ENCODE assay signal across 1 cellular context in the genomic region with DNA sequence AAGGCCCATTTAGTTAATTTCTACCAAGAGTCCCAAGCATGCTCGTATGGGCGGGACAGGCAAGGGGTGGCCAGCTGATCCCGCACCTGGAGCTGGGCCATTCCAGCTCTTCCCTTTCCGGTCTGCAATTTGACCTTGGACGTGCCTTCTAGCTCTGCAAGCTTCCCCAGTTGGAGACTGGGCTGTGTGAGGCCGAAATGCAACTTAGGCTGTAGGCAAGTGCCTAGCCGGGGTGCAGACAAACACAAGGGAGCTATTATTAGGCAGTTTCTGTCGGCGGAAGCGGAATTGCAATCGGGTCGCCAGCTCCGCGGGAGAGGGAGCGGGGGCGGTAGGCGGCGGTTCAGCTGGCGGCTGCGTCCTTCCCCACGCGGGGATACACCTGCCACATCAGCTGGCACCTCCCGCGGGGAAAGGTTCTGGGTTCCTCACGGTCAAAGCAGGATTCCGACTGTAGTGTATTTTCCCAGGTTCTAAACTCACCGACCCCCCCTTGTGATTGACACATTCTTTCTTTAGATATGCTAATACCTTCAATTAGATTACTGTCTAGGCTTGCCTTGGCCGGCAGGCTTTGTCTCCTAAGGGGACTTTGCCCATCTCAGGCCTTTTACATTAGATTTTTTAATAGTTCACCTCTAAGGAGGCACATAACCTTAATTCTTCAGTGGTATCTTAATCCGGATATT.
TF ChIP-seq lines count a peak whose summit lies in the region.

No MANE protein-coding gene starts in this region.

TF ChIP-seq in H1, 55 proteins besides CTCF, POLR2A, EP300 and RAD21 (continued from another document):
- TF ChIP-seq TBP (IDR thresholded peaks at IDR 0.05; ENCODE audit: low read depth, low read length) (peak; percentile 54; the same call in 1 of the 2 replicates), RFX5 (IDR thresholded peaks at IDR 0.05; ENCODE audit: borderline replicate concordance, low read depth, low read length) (no peak), RBBP5 (IDR thresholded peaks at IDR 0.05; ENCODE audit: borderline replicate concordance, low read depth, low read length) (no peak), TCF12 (IDR thresholded peaks at IDR 0.05; ENCODE audit: low read depth, low read length) (peak; percentile 89), CREB1 (IDR thresholded peaks at IDR 0.05) (peak; percentile 36; the same call in 1 of the 2 replicates), HDAC6 (IDR thresholded peaks at IDR 0.05; ENCODE audit: low read depth, low read length) (no peak), ZNF274 (IDR thresholded peaks at IDR 0.05; ENCODE audit: borderline replicate concordance, extremely low read depth, low read length) (no peak), SRF (IDR thresholded peaks at IDR 0.05; ENCODE audit: low read depth, low read length) (no peak), SUZ12 (IDR thresholded peaks at IDR 0.05; ENCODE audit: low read length) (peak; percentile 45; the same call in 1 of the 2 replicates), BACH1 (IDR thresholded peaks at IDR 0.05; ENCODE audit: low read length) (peak; percentile 97), FOSL1 (IDR thresholded peaks at IDR 0.05; ENCODE audit: insufficient read depth, low read depth, low read length) (no peak), PHF8 (conservative IDR thresholded peaks at IDR 0.05; ENCODE audit: low read depth, low read length) (no peak), JUN (IDR thresholded peaks at IDR 0.05; ENCODE audit: low read depth, low read length) (no peak), BRCA1 (IDR thresholded peaks at IDR 0.05; ENCODE audit: low read depth, low read length) (no peak), TEAD4 (IDR thresholded peaks at IDR 0.05; ENCODE audit: low read depth, low read length) (peak; percentile 92), KDM1A (IDR thresholded peaks at IDR 0.05; ENCODE audit: borderline replicate concordance, low read length) (peak; percentile 80; the same call in 1 of the 2 replicates), CBX5 (IDR thresholded peaks at IDR 0.05; ENCODE audit: low read depth, low read length) (no peak), YY1 (IDR thresholded peaks at IDR 0.05; ENCODE audit: low read depth, low read length) (no peak), ASH2L (IDR thresholded peaks at IDR 0.05; ENCODE audit: low read length) (peak; percentile 84), BCL11A (IDR thresholded peaks at IDR 0.05; ENCODE audit: low read depth in 2 of 2, low read length in 2 of 2) (peak in 1 of 2 experiments; percentile 79), SP1 (IDR thresholded peaks at IDR 0.05; ENCODE audit: low read depth, low read length) (peak; percentile 69; the same call in 1 of the 2 replicates), EGR1 (IDR thresholded peaks at IDR 0.05; ENCODE audit: borderline replicate concordance, low read depth, low read length) (peak; percentile 99), POU5F1 (IDR thresholded peaks at IDR 0.05; ENCODE audit: low read depth, low read length) (peak; percentile 87; the same call in 1 of the 2 replicates), GABPA (IDR thresholded peaks at IDR 0.05; ENCODE audit: borderline replicate concordance, insufficient read depth, low read length) (0 out of 2 replicates have a peak, but pooled peaks have one; percentile 4), SP2 (IDR thresholded peaks at IDR 0.05; ENCODE audit: low read length) (no peak), NRF1 (IDR thresholded peaks at IDR 0.05; ENCODE audit: low read depth, low read length) (no peak), TAF7 (optimal IDR thresholded peaks at IDR 0.05; ENCODE audit: borderline replicate concordance, low read depth, low read length) (no peak), JUND (IDR thresholded peaks at IDR 0.05; ENCODE audit: low read length) (no peak), GTF2F1 (IDR thresholded peaks at IDR 0.05; ENCODE audit: borderline replicate concordance, low read depth, low read length) (no peak), RNF2 (IDR thresholded peaks at IDR 0.05; ENCODE audit: borderline replicate concordance, low read depth, low read length, missing control alignments, poor library complexity, severe bottlenecking) (no peak), POLR2AphosphoS5 (IDR thresholded peaks at IDR 0.05; ENCODE audit: low read depth, low read length) (peak; percentile 57; the same call in 1 of the 2 replicates), CEBPB (IDR thresholded peaks at IDR 0.05; ENCODE audit: low read depth, low read length) (no peak), CHD1 (IDR thresholded peaks at IDR 0.05; ENCODE audit: low read depth, low read length) (no peak), HDAC2 (IDR thresholded peaks at IDR 0.05; ENCODE audit: borderline replicate concordance in 1 of 2, low read depth in 2 of 2, low read length in 2 of 2) (peak; percentile 99 to 100), SIX5 (IDR thresholded peaks at IDR 0.05; ENCODE audit: low read depth, low read length) (no peak), RXRA (IDR thresholded peaks at IDR 0.05; ENCODE audit: insufficient read depth, low read depth, low read length) (0 out of 2 replicates have a peak, but pooled peaks have one; percentile 2), NANOG (IDR thresholded peaks at IDR 0.05; ENCODE audit: insufficient read depth, low read depth, low read length, poor library complexity, severe bottlenecking) (no peak), SP4 (IDR thresholded peaks at IDR 0.05; ENCODE audit: low read length) (no peak), SAP30 (IDR thresholded peaks at IDR 0.05; ENCODE audit: insufficient read depth, insufficient replicate concordance, low read length) (no peak), KDM5A (IDR thresholded peaks at IDR 0.05; ENCODE audit: low read length) (no peak), CBX8 (IDR thresholded peaks at IDR 0.05; ENCODE audit: borderline replicate concordance, low read depth, low read length) (no peak), TAF1 (IDR thresholded peaks at IDR 0.05; ENCODE audit: low read depth, low read length) (peak; percentile 47; the same call in 1 of the 2 replicates), MAFK (IDR thresholded peaks at IDR 0.05; ENCODE audit: low read depth, low read length) (no peak; the same call in 1 of the 2 replicates)
- TF ChIP-seq, protein P1, sequence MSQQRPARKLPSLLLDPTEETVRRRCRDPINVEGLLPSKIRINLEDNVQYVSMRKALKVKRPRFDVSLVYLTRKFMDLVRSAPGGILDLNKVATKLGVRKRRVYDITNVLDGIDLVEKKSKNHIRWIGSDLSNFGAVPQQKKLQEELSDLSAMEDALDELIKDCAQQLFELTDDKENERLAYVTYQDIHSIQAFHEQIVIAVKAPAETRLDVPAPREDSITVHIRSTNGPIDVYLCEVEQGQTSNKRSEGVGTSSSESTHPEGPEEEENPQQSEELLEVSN (IDR thresholded peaks at IDR 0.05), result peak; percentile 85
- TF ChIP-seq, protein P2, sequence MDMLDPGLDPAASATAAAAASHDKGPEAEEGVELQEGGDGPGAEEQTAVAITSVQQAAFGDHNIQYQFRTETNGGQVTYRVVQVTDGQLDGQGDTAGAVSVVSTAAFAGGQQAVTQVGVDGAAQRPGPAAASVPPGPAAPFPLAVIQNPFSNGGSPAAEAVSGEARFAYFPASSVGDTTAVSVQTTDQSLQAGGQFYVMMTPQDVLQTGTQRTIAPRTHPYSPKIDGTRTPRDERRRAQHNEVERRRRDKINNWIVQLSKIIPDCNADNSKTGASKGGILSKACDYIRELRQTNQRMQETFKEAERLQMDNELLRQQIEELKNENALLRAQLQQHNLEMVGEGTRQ (IDR thresholded peaks at IDR 0.05; ENCODE audit: low read length), result peak; percentile 35; the same call in 1 of the 2 replicates
- TF ChIP-seq, protein P3, sequence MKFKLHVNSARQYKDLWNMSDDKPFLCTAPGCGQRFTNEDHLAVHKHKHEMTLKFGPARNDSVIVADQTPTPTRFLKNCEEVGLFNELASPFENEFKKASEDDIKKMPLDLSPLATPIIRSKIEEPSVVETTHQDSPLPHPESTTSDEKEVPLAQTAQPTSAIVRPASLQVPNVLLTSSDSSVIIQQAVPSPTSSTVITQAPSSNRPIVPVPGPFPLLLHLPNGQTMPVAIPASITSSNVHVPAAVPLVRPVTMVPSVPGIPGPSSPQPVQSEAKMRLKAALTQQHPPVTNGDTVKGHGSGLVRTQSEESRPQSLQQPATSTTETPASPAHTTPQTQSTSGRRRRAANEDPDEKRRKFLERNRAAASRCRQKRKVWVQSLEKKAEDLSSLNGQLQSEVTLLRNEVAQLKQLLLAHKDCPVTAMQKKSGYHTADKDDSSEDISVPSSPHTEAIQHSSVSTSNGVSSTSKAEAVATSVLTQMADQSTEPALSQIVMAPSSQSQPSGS (IDR thresholded peaks at IDR 0.05; ENCODE audit: low read length), result 0 out of 2 replicates have a peak, but pooled peaks have one; percentile 28
- TF ChIP-seq, protein P4, sequence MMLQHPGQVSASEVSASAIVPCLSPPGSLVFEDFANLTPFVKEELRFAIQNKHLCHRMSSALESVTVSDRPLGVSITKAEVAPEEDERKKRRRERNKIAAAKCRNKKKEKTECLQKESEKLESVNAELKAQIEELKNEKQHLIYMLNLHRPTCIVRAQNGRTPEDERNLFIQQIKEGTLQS (IDR thresholded peaks at IDR 0.05; ENCODE audit: insufficient read depth, low read depth, low read length), result no peak
- TF ChIP-seq, protein P5, sequence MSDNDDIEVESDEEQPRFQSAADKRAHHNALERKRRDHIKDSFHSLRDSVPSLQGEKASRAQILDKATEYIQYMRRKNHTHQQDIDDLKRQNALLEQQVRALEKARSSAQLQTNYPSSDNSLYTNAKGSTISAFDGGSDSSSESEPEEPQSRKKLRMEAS (IDR thresholded peaks at IDR 0.05), result peak; percentile 58
